In genomic region chr5:31361234-31361633, GRCh38 we compare ENCODE assay signal across 15 cellular contexts.
DNase-seq lines count a peak whose midpoint lies in the region; ATAC-seq and TF ChIP-seq lines count a peak whose summit lies in the region.
"Had no signal": no experiment of that assay in that cellular context is flagged by ENCODE, and none has a peak within 500 bp of the region (broad histone marks: within the 10 kb centered on the region; RNA-seq: fewer than 3 reads in every experiment).

No MANE protein-coding gene starts in this region.

- H3K4me1 ChIP-seq in Karpas-422 (ENCODE audit: low read length) (no peaks in the 10 kb centered on the region), vagina (peaks cover 7% of the 10 kb centered on the region)

- H3K4me3 ChIP-seq in Karpas-422 (ENCODE audit: low read length) (no peak overlapping the region), vagina (no peak overlapping the region)

- no peak for TF ChIP-seq POLR2A in vagina (IDR thresholded peaks at IDR 0.05)

- H2AFZ ChIP-seq in Karpas-422 (ENCODE audit: low read length), result no peak overlapping the region

- no peaks in the 10 kb centered on the region for H3K36me3 ChIP-seq in Karpas-422 (ENCODE audit: insufficient read depth, low read length)
- no peaks in the 10 kb centered on the region for H3K36me3 ChIP-seq in vagina

- H4K20me1 ChIP-seq in Karpas-422 (ENCODE audit: insufficient read depth, low read depth, low read length), result no peaks in the 10 kb centered on the region

- ATAC-seq in left cardiac atrium, result peak; percentile 30 to 87
- no peak for ATAC-seq in HG03520 (IDR thresholded peaks at IDR 0.05; ENCODE audit: unreplicated experiment)
- ATAC-seq: activated T-helper 17 cell treated with anti-CD3 and anti-CD28 coated beads, Interleukin-2, amount 50 U/mL, for 72 hours; HCT116 had no signal

- H3K4me2 ChIP-seq in Karpas-422 (ENCODE audit: low read depth, low read length, poor library complexity, severe bottlenecking), result no peak overlapping the region

- H3K9ac ChIP-seq in Karpas-422 (ENCODE audit: low read length), result no peak overlapping the region

- TF ChIP-seq CTCF in vagina (IDR thresholded peaks at IDR 0.05), result no peak

- no peaks in the 10 kb centered on the region for H3K9me3 ChIP-seq in Karpas-422 (ENCODE audit: low read length)
- no peaks in the 10 kb centered on the region for H3K9me3 ChIP-seq in vagina

- H3K27ac ChIP-seq in Karpas-422 (ENCODE audit: low read length) (no peak overlapping the region), vagina (no peak overlapping the region)

- peaks cover 3% of the 10 kb centered on the region; the same call in 1 of the 2 replicates for H3K9me2 ChIP-seq in Karpas-422 (replicated peaks; ENCODE audit: insufficient read depth, low read length)

- intact Hi-C loops in left cardiac atrium (cut with DNase I), result no loop called here
- intact Hi-C loops in cardiac septum (cut with DNase I), result no loop called here
- intact Hi-C loops in vagina (cut with DNase I), result no loop called here

- no peak for DNase-seq in left cardiac atrium
- DNase-seq in cardiac septum (ENCODE audit: low spot score), result no peak
- DNase-seq in T1000 (lab: John Stamatoyannopoulos, UW), result peak; percentile 44
- peak; percentile 15 for DNase-seq in glomerular visceral epithelial cell (ENCODE audit: extremely low spot score)
- DNase-seq in Karpas-422, result no peak
- no peak for DNase-seq in vagina (ENCODE audit: extremely low spot score in 2 of 2)
- no peak for DNase-seq in stimulated activated CD4-positive, alpha-beta T cell treated with anti-CD3 and anti-CD28 coated beads, Interleukin-2, amount 100 ng/mL, for 48 hours
- DNase-seq: activated CD4-positive, alpha-beta T cell treated with anti-CD3 and anti-CD28 coated beads for 48 hours; caudate nucleus; DMS79 treated with DMSO at 0.1 percent for 48 hours; NCI-H1694 treated with DMSO at 0.1 percent for 48 hours; SW 1271 had no signal

- no peaks in the 10 kb centered on the region for H3K27me3 ChIP-seq in Karpas-422 (ENCODE audit: low read length)
- no peaks in the 10 kb centered on the region for H3K27me3 ChIP-seq in vagina

- no peaks in the 10 kb centered on the region for H3K79me2 ChIP-seq in Karpas-422 (ENCODE audit: low read length)

Comparison
In these comparisons a context has a peak if more than half of its experiments do, and no peak if none do; other contexts are left out.
1. DNase-seq: peak in T1000 (single experiment) and glomerular visceral epithelial cell (single experiment); none in left cardiac atrium (single experiment), cardiac septum (single experiment), Karpas-422 (single experiment), vagina (0 of 2) and stimulated activated CD4-positive, alpha-beta T cell treated with anti-CD3 and anti-CD28 coated beads, Interleukin-2, amount 100 ng/mL, for 48 hours (0 of 2).